In the genomic region with DNA sequence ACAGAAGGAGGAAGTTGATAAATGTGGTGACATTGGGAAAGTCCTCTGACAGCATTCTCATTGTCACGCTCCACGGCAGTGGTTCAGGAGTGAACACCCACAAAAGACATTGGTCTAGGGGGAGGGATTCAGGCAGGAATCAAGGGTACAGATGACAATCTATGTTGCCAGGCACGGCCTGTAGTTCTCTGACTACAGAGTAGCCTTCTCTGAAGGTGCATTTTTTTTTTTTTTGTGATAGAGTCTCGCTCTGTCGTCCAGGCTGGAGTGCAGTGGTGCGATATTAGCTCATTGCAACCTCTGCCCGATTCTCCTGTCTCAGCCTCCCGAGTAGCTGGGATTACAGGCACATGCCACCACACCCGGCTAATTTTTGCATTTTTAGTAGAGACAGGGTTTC, we compare ENCODE assay signal across 1 cellular context.
TF ChIP-seq lines count a peak whose summit lies in the region.

No MANE protein-coding gene starts in this region.

TF ChIP-seq in SK-N-SH treated with all-trans-retinoic acid at 6 μM for 48 hours, 23 proteins besides CTCF, POLR2A, EP300 and RAD21 (continued from another document):
- TF ChIP-seq TSHZ2 (CRISPR knock-in tag; IDR thresholded peaks at IDR 0.05), result no peak
- TF ChIP-seq, protein P1, sequence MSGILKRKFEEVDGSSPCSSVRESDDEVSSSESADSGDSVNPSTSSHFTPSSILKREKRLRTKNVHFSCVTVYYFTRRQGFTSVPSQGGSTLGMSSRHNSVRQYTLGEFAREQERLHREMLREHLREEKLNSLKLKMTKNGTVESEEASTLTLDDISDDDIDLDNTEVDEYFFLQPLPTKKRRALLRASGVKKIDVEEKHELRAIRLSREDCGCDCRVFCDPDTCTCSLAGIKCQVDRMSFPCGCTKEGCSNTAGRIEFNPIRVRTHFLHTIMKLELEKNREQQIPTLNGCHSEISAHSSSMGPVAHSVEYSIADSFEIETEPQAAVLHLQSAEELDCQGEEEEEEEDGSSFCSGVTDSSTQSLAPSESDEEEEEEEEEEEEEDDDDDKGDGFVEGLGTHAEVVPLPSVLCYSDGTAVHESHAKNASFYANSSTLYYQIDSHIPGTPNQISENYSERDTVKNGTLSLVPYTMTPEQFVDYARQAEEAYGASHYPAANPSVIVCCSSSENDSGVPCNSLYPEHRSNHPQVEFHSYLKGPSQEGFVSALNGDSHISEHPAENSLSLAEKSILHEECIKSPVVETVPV (CRISPR knock-in tag; IDR thresholded peaks at IDR 0.05), result no peak
- TF ChIP-seq ESRRG (CRISPR knock-in tag; IDR thresholded peaks at IDR 0.05), result no peak
- no peak for TF ChIP-seq ZNF565 (CRISPR knock-in tag; conservative IDR thresholded peaks at IDR 0.05; ENCODE audit: low read depth)
